In genomic region chr10:131173484-131174210, GRCh38 we compare ENCODE assay signal across 17 cellular contexts.
DNase-seq lines count a peak whose midpoint lies in the region; ATAC-seq lines count a peak whose summit lies in the region.
"Had no signal": no experiment of that assay in that cellular context is flagged by ENCODE, and none has a peak within 500 bp of the region (broad histone marks: within the 10 kb centered on the region; RNA-seq: fewer than 3 reads in every experiment).

No MANE protein-coding gene starts in this region.

- ATAC-seq in left cardiac atrium, result no peak

- no peak overlapping the region for H2BK120ac ChIP-seq in neuronal stem cell (ENCODE audit: low read depth, low read length)

- no peak overlapping the region for H4K91ac ChIP-seq in neuronal stem cell (ENCODE audit: low read depth, low read length, poor library complexity)

- H3K4me1 Mint-ChIP-seq in activated T-helper 1 cell treated with anti-CD3 and anti-CD28 coated beads, Interleukin-12 subunit alpha, Interleukin-12 subunit beta, Interleukin-2, Interleukin-4 antibody, amounts not matched to agents 30 ng/mL and 10 ng/mL and 1 ng/mL, durations not matched to agents 14 hours and 24 hours and 36 hours (ENCODE audit: low read depth), result no peaks in the 10 kb centered on the region

- H3K4me2 ChIP-seq in neuronal stem cell (ENCODE audit: insufficient read depth, low read length, poor library complexity, severe bottlenecking), result no peak overlapping the region

- H3K18ac ChIP-seq in neuronal stem cell (ENCODE audit: low read length), result peak overlapping the region; percentile 88

- no peak overlapping the region for H2AFZ ChIP-seq in neuronal stem cell (ENCODE audit: low read length)

- no peak overlapping the region for H3K4me3 Mint-ChIP-seq in activated T-helper 1 cell treated with anti-CD3 and anti-CD28 coated beads, Interleukin-12 subunit alpha, Interleukin-12 subunit beta, Interleukin-2, Interleukin-4 antibody, amounts not matched to agents 30 ng/mL and 10 ng/mL and 1 ng/mL, durations not matched to agents 14 hours and 24 hours and 36 hours
- H3K4me3 Mint-ChIP-seq: CD4-positive, alpha-beta T cell had no signal

- no peak overlapping the region for H2BK15ac ChIP-seq in neuronal stem cell (ENCODE audit: low read length)

- H2BK5ac ChIP-seq in neuronal stem cell (ENCODE audit: low read length), result no peak overlapping the region

- no peak overlapping the region for H2BK12ac ChIP-seq in neuronal stem cell (ENCODE audit: low read length)

- no peak overlapping the region for H3K4me3 ChIP-seq in neuronal stem cell (ENCODE audit: low read length in 2 of 2)

- peaks cover 0 to 1% of the 10 kb centered on the region in 2 donors for H3K36me3 ChIP-seq in neuronal stem cell (replicated peaks in 1 of 2; ENCODE audit: control insufficient read depth in 2 of 2, insufficient read depth in 2 of 2, low read length in 2 of 2)

- no peak overlapping the region for H3K27ac ChIP-seq in neuronal stem cell (replicated peaks; ENCODE audit: low read length)

- H3K27me3 ChIP-seq in neuronal stem cell (ENCODE audit: control insufficient read depth in 3 of 3, insufficient read depth in 3 of 3, low read depth in 1 of 3, low read length in 3 of 3), result no peaks in the 10 kb centered on the region

- DNase-seq in cardiac septum (ENCODE audit: low spot score) (peak; percentile 35), left cardiac atrium (no peak), neuronal stem cell (ENCODE audit: low spot score) (no peak), ureter (ENCODE audit: low spot score) (peak; percentile 38), NCI-H1105 (lab: John Stamatoyannopoulos, UW) (no peak), HuH-7.5 (ENCODE audit: low spot score) (no peak)
- peak; percentile 12 for DNase-seq in stimulated activated CD8-positive, alpha-beta memory T cell treated with anti-CD3 and anti-CD28 coated beads, Interleukin-4, amount 100 ng/mL, for 48 hours
- DNase-seq in activated T-helper 1 cell treated with anti-CD3 and anti-CD28 coated beads, Interleukin-12 subunit alpha, Interleukin-12 subunit beta, Interleukin-2, Interleukin-4 antibody, amounts not matched to agents 30 ng/mL and 10 ng/mL and 1 ng/mL, durations not matched to agents 14 hours and 24 hours and 36 hours (ENCODE audit: low spot score), result no peak
- DNase-seq: CD4-positive, alpha-beta T cell; COR-L47; DMS53; KBM-7; MV-4-11; NCI-H2029; NCI-H446; NCI-H524 treated with DMSO at 0.1 percent for 48 hours; NCI-H774 had no signal

- H3K36me3 Mint-ChIP-seq in activated T-helper 1 cell treated with anti-CD3 and anti-CD28 coated beads, Interleukin-12 subunit alpha, Interleukin-12 subunit beta, Interleukin-2, Interleukin-4 antibody, amounts not matched to agents 30 ng/mL and 10 ng/mL and 1 ng/mL, durations not matched to agents 14 hours and 24 hours and 36 hours (ENCODE audit: low read depth), result no peaks in the 10 kb centered on the region

- no peaks in the 10 kb centered on the region for H3K79me1 ChIP-seq in neuronal stem cell (ENCODE audit: low read depth, low read length)

- no peak overlapping the region for H4K8ac ChIP-seq in neuronal stem cell (ENCODE audit: low read depth, low read length)

- H3K9me3 Mint-ChIP-seq in activated T-helper 1 cell treated with anti-CD3 and anti-CD28 coated beads, Interleukin-12 subunit alpha, Interleukin-12 subunit beta, Interleukin-2, Interleukin-4 antibody, amounts not matched to agents 30 ng/mL and 10 ng/mL and 1 ng/mL, durations not matched to agents 14 hours and 24 hours and 36 hours, result no peaks in the 10 kb centered on the region
- H3K9me3 Mint-ChIP-seq: CD4-positive, alpha-beta T cell had no signal

- H3K4me1 ChIP-seq in neuronal stem cell (ENCODE audit: control insufficient read depth in 2 of 2, insufficient read depth in 1 of 2, low read depth in 1 of 2, low read length in 2 of 2), result peaks cover 0 to 2% of the 10 kb centered on the region in 2 donors

- intact Hi-C loops in cardiac septum (cut with DNase I) (no loop called here), left cardiac atrium (cut with DNase I) (no loop called here)
- intact Hi-C loops in activated T-helper 1 cell treated with anti-CD3 and anti-CD28 coated beads, Interleukin-12 subunit alpha, Interleukin-12 subunit beta, Interleukin-2, Interleukin-4 antibody, amounts not matched to agents 30 ng/mL and 10 ng/mL and 1 ng/mL, durations not matched to agents 14 hours and 24 hours and 36 hours (cut with micrococcal nuclease), result no loop called here

- no peak overlapping the region for H3K23ac ChIP-seq in neuronal stem cell (ENCODE audit: low read depth, low read length, poor library complexity)

- no peaks in the 10 kb centered on the region for H3K27me3 Mint-ChIP-seq in activated T-helper 1 cell treated with anti-CD3 and anti-CD28 coated beads, Interleukin-12 subunit alpha, Interleukin-12 subunit beta, Interleukin-2, Interleukin-4 antibody, amounts not matched to agents 30 ng/mL and 10 ng/mL and 1 ng/mL, durations not matched to agents 14 hours and 24 hours and 36 hours (ENCODE audit: insufficient read depth)
- H3K27me3 Mint-ChIP-seq: CD4-positive, alpha-beta T cell had no signal

- peak overlapping the region; percentile 75 for H3K14ac ChIP-seq in neuronal stem cell (ENCODE audit: low read length)

- no peak overlapping the region for H3K27ac Mint-ChIP-seq in activated T-helper 1 cell treated with anti-CD3 and anti-CD28 coated beads, Interleukin-12 subunit alpha, Interleukin-12 subunit beta, Interleukin-2, Interleukin-4 antibody, amounts not matched to agents 30 ng/mL and 10 ng/mL and 1 ng/mL, durations not matched to agents 14 hours and 24 hours and 36 hours
- H3K27ac Mint-ChIP-seq: CD4-positive, alpha-beta T cell had no signal

- H2AK5ac ChIP-seq in neuronal stem cell (ENCODE audit: low read depth, low read length), result peak overlapping the region; percentile 40

- H3K4ac ChIP-seq in neuronal stem cell (ENCODE audit: low read length), result no peak overlapping the region

- H3K9me3 ChIP-seq in neuronal stem cell (replicated peaks in 1 of 2; ENCODE audit: control insufficient read depth in 2 of 2, insufficient read depth in 1 of 2, low read depth in 1 of 2, low read length in 2 of 2), result peaks cover 7 to 8% of the 10 kb centered on the region in 2 donors

- no CpG with 5 or more reads among the region's 12 CpGs for WGBS in neuronal stem cell (ENCODE audit: extremely low coverage in 2 of 2, insufficient read length in 2 of 2, insufficient replicate concordance in 1 of 2), 2 donors

- H3K9ac ChIP-seq in neuronal stem cell (ENCODE audit: low read depth, low read length, poor library complexity), result peak overlapping the region; percentile 24

Comparison
In these comparisons a context has a peak if more than half of its experiments do, and no peak if none do; other contexts are left out.
1. DNase-seq: peak in cardiac septum (single experiment), stimulated activated CD8-positive, alpha-beta memory T cell treated with anti-CD3 and anti-CD28 coated beads, Interleukin-4, amount 100 ng/mL, for 48 hours (single experiment) and ureter (single experiment); none in left cardiac atrium (single experiment), neuronal stem cell (single experiment), NCI-H1105 (single experiment), HuH-7.5 (single experiment) and activated T-helper 1 cell treated with anti-CD3 and anti-CD28 coated beads, Interleukin-12 subunit alpha, Interleukin-12 subunit beta, Interleukin-2, Interleukin-4 antibody, amounts not matched to agents 30 ng/mL and 10 ng/mL and 1 ng/mL, durations not matched to agents 14 hours and 24 hours and 36 hours (single experiment).